8 cellular contexts compared by ENCODE assay signal in genomic region chr11:3421608-3422379, GRCh38. TPM values are rescaled to one million over a fixed set of nuclear protein-coding genes. Genes with fewer than 3 reads are reported as not detected.
DNase-seq lines count a peak whose midpoint lies in the region; ATAC-seq and TF ChIP-seq lines count a peak whose summit lies in the region.
"Not testable (repeated sequence)": the region's sequence is repeated elsewhere in the genome, so short reads cannot be mapped to it uniquely, and the experiment has no call there.

No MANE protein-coding gene starts in this region.

- H3K36me3 Mint-ChIP-seq in activated CD4-positive, alpha-beta T cell treated with anti-CD3 and anti-CD28 coated beads, Interleukin-2, amount 10 ng/mL, durations not matched to agents 7 days and 5 days (ENCODE audit: low read depth); MCF 10A (ENCODE audit: insufficient read depth, unreplicated experiment); naive thymus-derived CD8-positive, alpha-beta T cell: not testable (repeated sequence)

- not testable (repeated sequence) for DNase-seq in BJ (ENCODE audit: low read depth); activated CD4-positive, alpha-beta T cell treated with anti-CD3 and anti-CD28 coated beads, Interleukin-2, amount 10 ng/mL, durations not matched to agents 7 days and 5 days; MCF 10A (ENCODE audit: unreplicated experiment); left ventricle myocardium inferior
- DNase-seq in HCEC 1CT (peak; percentile 49), NCI-H526 (lab: John Stamatoyannopoulos, UW) (peak; percentile 32 to 62)
- peak in 5 of 10 donors; percentile 3 to 44 (median 16) for DNase-seq in naive thymus-derived CD8-positive, alpha-beta T cell
- DNase-seq in stimulated activated CD4-positive, alpha-beta T cell treated with anti-CD3 and anti-CD28 coated beads, Interleukin-4, amount 100 ng/mL, for 4 hours: peak; percentile 8 to 32

- H3K27ac ChIP-seq in left ventricle myocardium inferior (replicated peaks): peak overlapping the region; percentile 81

- H3K27ac Mint-ChIP-seq in activated CD4-positive, alpha-beta T cell treated with anti-CD3 and anti-CD28 coated beads, Interleukin-2, amount 10 ng/mL, durations not matched to agents 7 days and 5 days: peak overlapping the region; percentile 73
- H3K27ac Mint-ChIP-seq in MCF 10A (ENCODE audit: low read depth, unreplicated experiment): peak overlapping the region; percentile 75
- peak overlapping the region; percentile 73 to 98 (median 92) for H3K27ac Mint-ChIP-seq in naive thymus-derived CD8-positive, alpha-beta T cell

- H3K4me1 Mint-ChIP-seq in activated CD4-positive, alpha-beta T cell treated with anti-CD3 and anti-CD28 coated beads, Interleukin-2, amount 10 ng/mL, durations not matched to agents 7 days and 5 days: peaks cover 15% of the 10 kb centered on the region
- not testable (repeated sequence) for H3K4me1 Mint-ChIP-seq in MCF 10A (ENCODE audit: insufficient read depth, unreplicated experiment)
- peaks cover 5 to 17% (median 10%) of the 10 kb centered on the region in 4 donors for H3K4me1 Mint-ChIP-seq in naive thymus-derived CD8-positive, alpha-beta T cell

- CTCF ChIA-PET in BJ (lab: Yijun Ruan, JAX) (interaction anchor here (1.1 kb wide), 1 partner anchor 330 kb away, joined by 3 read pairs; no protein-coding TSS in a partner anchor), MCF 10A (lab: Yijun Ruan, JAX) (interaction anchor here (0.9 kb wide), 1 partner anchor 176 kb away, joined by 3 read pairs; no protein-coding TSS in a partner anchor)
- CTCF ChIA-PET in activated CD4-positive, alpha-beta T cell treated with anti-CD3 and anti-CD28 coated beads, Interleukin-2, amount 10 ng/mL, durations not matched to agents 7 days and 5 days (lab: Charles Lee): not testable (repeated sequence)

- not testable (repeated sequence) for H3K36me3 ChIP-seq in BJ (ENCODE audit: control insufficient read depth, insufficient read depth, low read length); left ventricle myocardium inferior

- H3K27me3 Mint-ChIP-seq in activated CD4-positive, alpha-beta T cell treated with anti-CD3 and anti-CD28 coated beads, Interleukin-2, amount 10 ng/mL, durations not matched to agents 7 days and 5 days; MCF 10A (ENCODE audit: insufficient read depth, unreplicated experiment); naive thymus-derived CD8-positive, alpha-beta T cell: not testable (repeated sequence)

- POLR2A ChIA-PET in BJ (lab: Charles Lee); activated CD4-positive, alpha-beta T cell treated with anti-CD3 and anti-CD28 coated beads, Interleukin-2, amount 10 ng/mL, durations not matched to agents 7 days and 5 days (lab: Charles Lee): not testable (repeated sequence)
- POLR2A ChIA-PET in MCF 10A (lab: Yijun Ruan, JAX): interaction anchor here (0.6 kb wide), 1 partner anchor 312 kb away, joined by 3 read pairs; no protein-coding TSS in a partner anchor
- POLR2A ChIA-PET in naive thymus-derived CD8-positive, alpha-beta T cell (lab: Charles Lee): interaction anchor here (1.0 kb wide), 1 partner anchor 43 kb away, joined by 3 read pairs; the partner anchor contains the start of gene ZNF195

- not testable (repeated sequence) for H3K9me3 ChIP-seq in left ventricle myocardium inferior (replicated peaks)

- not testable (repeated sequence) for ATAC-seq in naive thymus-derived CD8-positive, alpha-beta T cell

- not testable (repeated sequence) for H3K9me3 Mint-ChIP-seq in activated CD4-positive, alpha-beta T cell treated with anti-CD3 and anti-CD28 coated beads, Interleukin-2, amount 10 ng/mL, durations not matched to agents 7 days and 5 days; MCF 10A (ENCODE audit: unreplicated experiment); naive thymus-derived CD8-positive, alpha-beta T cell

- peak overlapping the region; percentile 72 for H3K4me3 ChIP-seq in BJ (ENCODE audit: low read depth, low read length)
- peak overlapping the region; percentile 77 for H3K4me3 ChIP-seq in left ventricle myocardium inferior

- BruUV-seq in MCF 10A (replicated peaks; lab: Mats Ljungman, UMichigan): TSS peak; percentile 79

- not testable (repeated sequence) for H3K27me3 ChIP-seq in BJ (ENCODE audit: control insufficient read depth, insufficient read depth, low read length); left ventricle myocardium inferior (ENCODE audit: low read depth)

- TF ChIP-seq CTCF in BJ (IDR thresholded peaks at IDR 0.05; ENCODE audit: insufficient read depth, low read depth, low read length); MCF 10A (IDR thresholded peaks at IDR 0.05; ENCODE audit: unreplicated experiment); left ventricle myocardium inferior (IDR thresholded peaks at IDR 0.05; ENCODE audit: borderline replicate concordance): not testable (repeated sequence)

- H3K4me1 ChIP-seq in left ventricle myocardium inferior: peaks cover 17% of the 10 kb centered on the region

- intact Hi-C loops in MCF 10A (cut with micrococcal nuclease); left ventricle myocardium inferior (cut with micrococcal nuclease): not testable (repeated sequence)

- H3K4me3 Mint-ChIP-seq in activated CD4-positive, alpha-beta T cell treated with anti-CD3 and anti-CD28 coated beads, Interleukin-2, amount 10 ng/mL, durations not matched to agents 7 days and 5 days: peak overlapping the region; percentile 84
- peak overlapping the region; percentile 84 for H3K4me3 Mint-ChIP-seq in MCF 10A (ENCODE audit: unreplicated experiment)
- peak overlapping the region; percentile 91 to 98 (median 94) for H3K4me3 Mint-ChIP-seq in naive thymus-derived CD8-positive, alpha-beta T cell

RNA-seq across cellular contexts. Expression of gene ZNF195, which starts 42.8 kb away (rescaled TPM):
- polyA plus RNA-seq in BJ (2011; rRNA removed): 10.2 and 14.1 TPM in 2 replicates
- polyA minus RNA-seq in BJ (2011; rRNA and poly(A)+ RNA removed): 15.3 and 17.4 TPM in 2 replicates
- 10 to 100 TPM; 29.7 to 32.5 TPM for total RNA-seq in activated CD4-positive, alpha-beta T cell treated with anti-CD3 and anti-CD28 coated beads, Interleukin-2, amount 10 ng/mL, durations not matched to agents 7 days and 5 days
- 29.1 and 42.5 TPM in 2 replicates for total RNA-seq in MCF 10A (2022)
- 8.2 TPM for total RNA-seq in left ventricle myocardium inferior
- 10 to 100 TPM; 43.4 to 46.0 TPM for total RNA-seq in naive thymus-derived CD8-positive, alpha-beta T cell
- polyA plus RNA-seq in naive thymus-derived CD8-positive, alpha-beta T cell: 10 to 100 TPM; 17.0 to 24.0 (median 21.7) TPM
